In the genomic region with DNA sequence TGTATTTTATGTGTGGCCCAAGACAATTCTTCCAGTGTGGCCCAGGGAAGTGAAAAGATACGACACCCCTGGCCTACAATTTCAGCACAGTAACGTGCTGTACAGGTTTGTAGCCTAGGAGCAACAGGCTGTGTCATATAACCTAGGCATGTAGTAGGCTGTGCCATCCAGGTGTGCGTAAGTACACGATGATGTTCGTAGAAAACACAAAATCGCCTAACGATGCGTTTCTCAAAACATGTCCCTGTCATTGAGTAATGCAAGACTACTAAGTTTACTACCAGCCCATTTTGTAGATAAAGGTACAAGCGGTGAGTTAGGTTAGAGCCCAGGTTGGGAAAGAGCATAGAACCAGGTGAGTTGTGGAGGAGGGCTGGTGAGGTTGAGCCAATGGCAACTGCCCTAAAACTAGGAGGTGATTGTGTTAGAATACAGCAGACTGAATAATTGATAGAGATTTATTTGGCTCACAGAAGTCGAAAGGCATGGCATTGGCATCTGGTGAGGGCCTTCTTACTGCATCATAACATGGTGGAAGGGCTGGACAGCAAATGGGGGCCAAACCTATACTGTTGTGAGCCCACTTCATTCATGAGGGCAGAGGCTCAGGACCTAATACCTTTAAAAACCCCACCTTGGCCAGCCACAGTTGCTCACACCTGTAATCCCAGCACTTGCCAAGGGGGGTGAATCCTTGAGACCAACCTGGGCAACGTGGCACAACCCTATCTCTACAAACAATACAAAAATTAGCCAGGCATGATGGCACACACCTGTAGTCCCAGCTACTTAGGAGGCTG, we compare ENCODE assay signal across 10 cellular contexts. TPM values are rescaled to one million over a fixed set of nuclear protein-coding genes. Genes with fewer than 3 reads are reported as not detected.
DNase-seq lines count a peak whose midpoint lies in the region; ATAC-seq and TF ChIP-seq lines count a peak whose summit lies in the region.
"Had no signal": no experiment of that assay in that cellular context is flagged by ENCODE, and none has a peak within 500 bp of the region (broad histone marks: within the 10 kb centered on the region; RNA-seq: fewer than 3 reads in every experiment).

No MANE protein-coding gene starts in this region.

- peaks cover 52% of the 10 kb centered on the region for H3K4me1 Mint-ChIP-seq in brain

- ATAC-seq in HG02884 (IDR thresholded peaks at IDR 0.05; ENCODE audit: unreplicated experiment) (no peak), GM21447 (IDR thresholded peaks at IDR 0.05; ENCODE audit: unreplicated experiment) (no peak)

- H3K4me1 ChIP-seq in neutrophil (ENCODE audit: control insufficient read depth in 1 of 2, insufficient read depth in 1 of 2, low read depth in 1 of 2, low read length in 1 of 2) = peaks cover 20 to 29% of the 10 kb centered on the region in 2 experiments

- peaks cover 43% of the 10 kb centered on the region for H3K36me3 Mint-ChIP-seq in brain

- no peak for DNase-seq in RWPE1 (ENCODE audit: low spot score)
- no peak for DNase-seq in T1000 (lab: John Stamatoyannopoulos, UW)
- DNase-seq: cerebellar nuclear complex, MG63 had no signal

- no peak overlapping the region for H3K4me3 ChIP-seq in neutrophil (ENCODE audit: low read depth in 1 of 2, low read length in 1 of 2)
- H3K4me3 ChIP-seq: MG63, thoracic aorta had no signal

- peak overlapping the region in 4 of 5 experiments; percentile 3 to 82 (median 16) for H3K27ac Mint-ChIP-seq in brain

- peaks cover 4% of the 10 kb centered on the region for H3K9me3 ChIP-seq in neutrophil
- H3K9me3 ChIP-seq: MG63, thoracic aorta had no signal

- peak; percentile 19 for TF ChIP-seq POLR2A in GM19099 (IDR thresholded peaks at IDR 0.05; ENCODE audit: extremely low read depth, insufficient read length, low read depth)

- peaks cover 0 to 2% (median 0%) of the 10 kb centered on the region in 5 experiments for H3K9me3 Mint-ChIP-seq in brain

- CTCF ChIA-PET in RWPE1 (lab: Yijun Ruan, JAX) = interaction anchor here (0.6 kb wide), 2 partner anchors 25 to 354 kb away, joined by 3 to 6 read pairs; no protein-coding TSS in a partner anchor

- TF ChIP-seq CTCF in RWPE1 (conservative IDR thresholded peaks at IDR 0.05; ENCODE audit: low read depth) (no peak), brain (conservative IDR thresholded peaks at IDR 0.05) (no peak), neutrophil (IDR thresholded peaks at IDR 0.05) (no peak)

- H3K4me3 Mint-ChIP-seq in brain = peak overlapping the region in 1 of 5 experiments; percentile 29

- H3K27me3 ChIP-seq in neutrophil = no peaks in the 10 kb centered on the region
- H3K27me3 ChIP-seq: MG63 had no signal

- POLR2A ChIA-PET in RWPE1 (lab: Yijun Ruan, JAX; ENCODE audit: low non-redundant PET) = no interaction called here

- H3K27ac ChIP-seq in RWPE1 (peak overlapping the region; percentile 64), neutrophil (peak overlapping the region; percentile 97)
- H3K27ac ChIP-seq: thoracic aorta had no signal

- H3K27me3 Mint-ChIP-seq in brain = peaks cover 15% of the 10 kb centered on the region

- peaks cover 63% of the 10 kb centered on the region for H3K36me3 ChIP-seq in neutrophil

RNA-seq across cellular contexts. Expression of gene EIF1, which starts 4.2 kb away (rescaled TPM):
- 1,760 TPM for polyA plus RNA-seq in brain (ENCODE audit: insufficient read depth, low read depth, low replicate concordance)

RNA-seq across cellular contexts. Expression of gene GAST, which starts 19.2 kb away (rescaled TPM):
- polyA plus RNA-seq in brain (ENCODE audit: insufficient read depth, low read depth, low replicate concordance) = not detected

RNA-seq across cellular contexts. Expression of gene HAP1, which starts 41.5 kb away (rescaled TPM):
- polyA plus RNA-seq in brain (ENCODE audit: insufficient read depth, low read depth, low replicate concordance) = 3.9 TPM
